Comparison of ENCODE assay signal across 29 cellular contexts in genomic region chr15:99082798-99083197, GRCh38.
"Had no signal": no experiment of that assay in that cellular context is flagged by ENCODE, and none has a peak within 500 bp of the region (broad histone marks: within the 10 kb centered on the region; RNA-seq: fewer than 3 reads in every experiment).

No MANE protein-coding gene starts in this region.

- H3K27ac Mint-ChIP-seq: stimulated activated effector memory CD8-positive, alpha-beta T cell treated with anti-CD3 and anti-CD28 coated beads, Interleukin-12 subunit alpha, Interleukin-12 subunit beta, amount 100 ng/mL, for 72 hours; stimulated activated memory B cell treated with anti-CD40 and anti-IgM and Interleukin-4, amounts not matched to agents 10 μg/mL and 1 μg/mL and 100 μg/mL, for 72 hours; stimulated activated naive B cell treated with anti-CD40 and anti-IgM and Interleukin-4, amounts not matched to agents 10 μg/mL and 1 μg/mL and 100 μg/mL, for 72 hours; stimulated activated naive CD8-positive, alpha-beta T cell treated with anti-CD3 and anti-CD28 coated beads, Interleukin-15, amount 100 ng/mL, for 72 hours; stimulated activated naive CD8-positive, alpha-beta T cell treated with anti-CD3 and anti-CD28 coated beads, Interleukin-15, Interleukin-2, amounts not matched to agents 100 ng/mL and 50 ng/mL, for 24 hours; type B pancreatic cell had no signal

- H3K4me1 ChIP-seq: stomach, suprapubic skin, testis, thyroid gland, tibial artery, tibial nerve, transverse colon, upper lobe of left lung, upper lobe of right lung, uterus, vagina had no signal

- H3K36me3 ChIP-seq: stomach, suprapubic skin, thoracic aorta, thyroid gland, tibial artery, tibial nerve, transverse colon, upper lobe of left lung, upper lobe of right lung, uterus, vagina had no signal

- H3K27me3 Mint-ChIP-seq: type B pancreatic cell had no signal

- H3K4me3 Mint-ChIP-seq: stimulated activated effector memory CD8-positive, alpha-beta T cell treated with anti-CD3 and anti-CD28 coated beads, Interleukin-12 subunit alpha, Interleukin-12 subunit beta, amount 100 ng/mL, for 72 hours; stimulated activated memory B cell treated with anti-CD40 and anti-IgM and Interleukin-4, amounts not matched to agents 10 μg/mL and 1 μg/mL and 100 μg/mL, for 72 hours; stimulated activated naive B cell treated with anti-CD40 and anti-IgM and Interleukin-4, amounts not matched to agents 10 μg/mL and 1 μg/mL and 100 μg/mL, for 72 hours; stimulated activated naive CD8-positive, alpha-beta T cell treated with anti-CD3 and anti-CD28 coated beads, Interleukin-15, amount 100 ng/mL, for 72 hours; stimulated activated naive CD8-positive, alpha-beta T cell treated with anti-CD3 and anti-CD28 coated beads, Interleukin-15, Interleukin-2, amounts not matched to agents 100 ng/mL and 50 ng/mL, for 24 hours; type B pancreatic cell had no signal

- H3K9me3 Mint-ChIP-seq: stimulated activated effector memory CD8-positive, alpha-beta T cell treated with anti-CD3 and anti-CD28 coated beads, Interleukin-12 subunit alpha, Interleukin-12 subunit beta, amount 100 ng/mL, for 72 hours; stimulated activated memory B cell treated with anti-CD40 and anti-IgM and Interleukin-4, amounts not matched to agents 10 μg/mL and 1 μg/mL and 100 μg/mL, for 72 hours; stimulated activated naive B cell treated with anti-CD40 and anti-IgM and Interleukin-4, amounts not matched to agents 10 μg/mL and 1 μg/mL and 100 μg/mL, for 72 hours; stimulated activated naive CD8-positive, alpha-beta T cell treated with anti-CD3 and anti-CD28 coated beads, Interleukin-15, amount 100 ng/mL, for 72 hours; stimulated activated naive CD8-positive, alpha-beta T cell treated with anti-CD3 and anti-CD28 coated beads, Interleukin-15, Interleukin-2, amounts not matched to agents 100 ng/mL and 50 ng/mL, for 24 hours had no signal

- H3K4me3 ChIP-seq: stomach, suprapubic skin, testis, thoracic aorta, thyroid gland, tibial artery, tibial nerve, transverse colon, upper lobe of left lung, upper lobe of right lung, uterus, vagina had no signal

- FAIRE-seq: urothelium cell line had no signal

- H3K4me1 Mint-ChIP-seq: stimulated activated effector memory CD8-positive, alpha-beta T cell treated with anti-CD3 and anti-CD28 coated beads, Interleukin-12 subunit alpha, Interleukin-12 subunit beta, amount 100 ng/mL, for 72 hours; stimulated activated memory B cell treated with anti-CD40 and anti-IgM and Interleukin-4, amounts not matched to agents 10 μg/mL and 1 μg/mL and 100 μg/mL, for 72 hours; stimulated activated naive B cell treated with anti-CD40 and anti-IgM and Interleukin-4, amounts not matched to agents 10 μg/mL and 1 μg/mL and 100 μg/mL, for 72 hours; stimulated activated naive CD8-positive, alpha-beta T cell treated with anti-CD3 and anti-CD28 coated beads, Interleukin-15, amount 100 ng/mL, for 72 hours had no signal

- DNase-seq: stimulated activated CD4-positive, alpha-beta T cell treated with anti-CD3 and anti-CD28 coated beads, Interleukin-2, amount 100 ng/mL, for 48 hours; stimulated activated CD4-positive, alpha-beta T cell treated with anti-CD3 and anti-CD28 coated beads, Interleukin-4, amount 100 ng/mL, for 1 hour; stimulated activated CD4-positive, alpha-beta T cell treated with anti-CD3 and anti-CD28 coated beads, Interleukin-4, amount 100 ng/mL, for 24 hours; stimulated activated CD4-positive, alpha-beta T cell treated with anti-CD3 and anti-CD28 coated beads, Interleukin-4, amount 100 ng/mL, for 4 hours; stimulated activated CD8-positive, alpha-beta memory T cell treated with anti-CD3 and anti-CD28 coated beads, Interleukin-4, amount 100 ng/mL, for 48 hours; stimulated activated naive B cell treated with anti-CD40 and anti-IgM and Interleukin-4, amounts not matched to agents 10 μg/mL and 1 μg/mL and 100 μg/mL, for 72 hours; stimulated activated naive CD4-positive, alpha-beta T cell; stimulated activated naive CD4-positive, alpha-beta T cell treated with Interleukin-2 at 50 U/mL for 16 hours; stimulated activated naive CD8-positive, alpha-beta T cell treated with anti-CD3 and anti-CD28 coated beads, Interleukin-15, amount 100 ng/mL, for 72 hours; stimulated activated naive CD8-positive, alpha-beta T cell treated with anti-CD3 and anti-CD28 coated beads, Interleukin-15, Interleukin-2, amounts not matched to agents 100 U/mL and 50 U/mL, for 24 hours; stomach; substantia nigra; testis; thyroid gland; transverse colon; trophoblast cell; upper lobe of left lung; upper lobe of right lung; uterus had no signal

- H3K27me3 ChIP-seq: stomach, suprapubic skin, testis, thyroid gland, tibial artery, upper lobe of left lung, upper lobe of right lung, uterus, vagina had no signal

- H3K27ac ChIP-seq: stomach, suprapubic skin, testis, thoracic aorta, thyroid gland, tibial artery, tibial nerve, transverse colon, upper lobe of left lung, upper lobe of right lung, uterus, vagina had no signal

- H3K36me3 Mint-ChIP-seq: stimulated activated effector memory CD8-positive, alpha-beta T cell treated with anti-CD3 and anti-CD28 coated beads, Interleukin-12 subunit alpha, Interleukin-12 subunit beta, amount 100 ng/mL, for 72 hours; stimulated activated memory B cell treated with anti-CD40 and anti-IgM and Interleukin-4, amounts not matched to agents 10 μg/mL and 1 μg/mL and 100 μg/mL, for 72 hours; type B pancreatic cell had no signal

- ATAC-seq: stimulated activated effector memory CD8-positive, alpha-beta T cell treated with anti-CD3 and anti-CD28 coated beads, Interleukin-12 subunit alpha, Interleukin-12 subunit beta, amount 100 ng/mL, for 72 hours; stimulated activated memory B cell treated with anti-CD40 and anti-IgM and Interleukin-4, amounts not matched to agents 10 μg/mL and 1 μg/mL and 100 μg/mL, for 72 hours; stimulated activated naive B cell treated with anti-CD40 and anti-IgM and Interleukin-4, amounts not matched to agents 10 μg/mL and 1 μg/mL and 100 μg/mL, for 72 hours; stimulated activated naive CD8-positive, alpha-beta T cell treated with anti-CD3 and anti-CD28 coated beads, Interleukin-15, amount 100 ng/mL, for 72 hours; stimulated activated naive CD8-positive, alpha-beta T cell treated with anti-CD3 and anti-CD28 coated beads, Interleukin-15, Interleukin-2, amounts not matched to agents 100 U/mL and 50 U/mL, for 24 hours; upper lobe of right lung had no signal

- H3K9me3 ChIP-seq: stomach, suprapubic skin, testis, thoracic aorta, thyroid gland, tibial artery, transverse colon, upper lobe of left lung, upper lobe of right lung, uterus, vagina had no signal
